ENCODE assay signal across 8 cellular contexts in the genomic region with DNA sequence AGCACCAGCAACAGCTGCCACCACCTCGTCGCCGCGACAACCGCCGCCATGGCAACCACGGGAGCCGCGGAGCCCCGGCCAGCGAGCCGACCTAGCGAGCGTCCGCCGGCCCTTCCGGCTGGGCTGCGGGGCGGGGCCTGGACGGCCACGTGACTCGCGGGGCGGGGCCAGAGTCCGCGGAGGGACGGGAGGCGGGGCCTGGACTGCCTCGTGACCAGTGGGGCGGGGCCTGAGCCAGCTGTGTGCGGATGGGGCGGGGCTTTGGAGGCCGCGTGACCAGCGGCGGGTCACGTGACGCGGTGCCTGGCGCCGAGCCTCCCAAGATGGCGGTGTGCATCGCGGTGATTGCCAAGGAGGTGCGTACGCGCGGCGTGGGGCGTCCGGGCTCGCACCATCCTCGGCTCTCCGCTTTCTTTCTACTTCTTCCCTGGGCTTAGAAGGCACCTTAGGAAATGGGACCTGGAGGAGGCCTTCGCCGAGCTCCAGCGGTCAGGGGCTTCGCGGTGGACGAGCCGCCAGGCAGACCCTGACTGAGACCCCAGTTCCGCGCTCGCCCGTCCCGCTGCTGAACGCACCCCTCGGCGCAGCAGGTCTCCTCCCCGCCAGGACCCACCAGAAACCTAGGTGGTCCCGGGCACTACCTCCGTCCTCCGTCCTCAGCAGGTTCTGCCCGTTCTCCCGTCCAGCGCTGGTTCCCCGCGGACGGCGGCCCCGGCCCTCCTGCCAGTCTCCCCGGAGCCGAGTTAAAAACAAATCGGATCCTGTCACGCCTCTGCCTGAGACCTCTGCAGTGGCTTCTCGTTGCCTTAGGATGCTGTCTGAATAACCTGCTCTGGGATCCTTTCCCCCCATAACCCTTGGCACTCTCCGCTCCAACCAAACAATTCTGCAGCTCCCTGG. TPM values are rescaled to one million over a fixed set of nuclear protein-coding genes. Genes with fewer than 3 reads are reported as not detected.
A peak's percentile ranks its signal among the peaks of the same experiment; 100 is the strongest.
DNase-seq lines count a peak whose midpoint lies in the region; ATAC-seq and TF ChIP-seq lines count a peak whose summit lies in the region.

Gene GALNS (minus strand): TSS at position 120 of the 900 bp plus-strand sequence. CDS start 70 bp downstream, at position 50.
A gene with protein sequence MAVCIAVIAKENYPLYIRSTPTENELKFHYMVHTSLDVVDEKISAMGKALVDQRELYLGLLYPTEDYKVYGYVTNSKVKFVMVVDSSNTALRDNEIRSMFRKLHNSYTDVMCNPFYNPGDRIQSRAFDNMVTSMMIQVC (plus strand): TSS at position 300 of the 900 bp plus-strand sequence. CDS start 24 bp downstream, at position 324.

- peaks cover 10% of the 10 kb centered on the region for H3K36me3 Mint-ChIP-seq in nephron (ENCODE audit: low read depth)

- H3K27ac Mint-ChIP-seq in nephron = peak within 1 kb of the TSS; percentile 56 to 80 (median 70)

- H3K4me3 ChIP-seq in H7 (ENCODE audit: insufficient read depth, low read depth, low read length) (peak within 1 kb of the TSS; percentile 88), MG63 (peak within 1 kb of the TSS; percentile 86), fibroblast of pulmonary artery (replicated peaks; ENCODE audit: low read depth, low read length) (peak within 1 kb of the TSS; percentile 99)

- H3K9me3 ChIP-seq in MG63 = no peaks in the 10 kb centered on the region

- DNase-seq in ELF-1 (ENCODE audit: low read depth, low spot score) (peak; percentile 96), H7 (peak; percentile 100), MG63 (peak; percentile 84), SHP77 (lab: John Stamatoyannopoulos, UW) (peak; percentile 89 to 97), fibroblast of pulmonary artery (ENCODE audit: low read depth) (peak; percentile 97)
- peak; percentile 97 for DNase-seq in activated effector memory CD4-positive, alpha-beta T cell treated with Interleukin-2 at 50 U/mL for 16 hours
- peak; percentile 100 for DNase-seq in stimulated activated naive CD8-positive, alpha-beta T cell treated with anti-CD3 and anti-CD28 coated beads, Interleukin-15, Interleukin-2, amounts not matched to agents 100 U/mL and 50 U/mL, for 24 hours

- H3K4me3 Mint-ChIP-seq in nephron = peak within 1 kb of the TSS; percentile 95 to 97 (median 97)

- H3K27me3 ChIP-seq in H7 (ENCODE audit: control insufficient read depth, insufficient read depth, low read length) = no peaks in the 10 kb centered on the region
- no peaks in the 10 kb centered on the region for H3K27me3 ChIP-seq in MG63

- peaks cover 12% of the 10 kb centered on the region for H3K36me3 ChIP-seq in H7 (replicated peaks; ENCODE audit: control insufficient read depth, insufficient read depth, low read length)
- no peaks in the 10 kb centered on the region for H3K36me3 ChIP-seq in MG63

- H3K9me3 Mint-ChIP-seq in nephron = no peaks in the 10 kb centered on the region

- ATAC-seq in stimulated activated naive CD8-positive, alpha-beta T cell treated with anti-CD3 and anti-CD28 coated beads, Interleukin-15, Interleukin-2, amounts not matched to agents 100 U/mL and 50 U/mL, for 24 hours = peak; percentile 86

- no peaks in the 10 kb centered on the region for H3K27me3 Mint-ChIP-seq in nephron (ENCODE audit: low read depth)

- no peak for TF ChIP-seq CTCF in fibroblast of pulmonary artery (IDR thresholded peaks at IDR 0.05; ENCODE audit: low read length, missing control alignments)
- no peak for TF ChIP-seq CTCF in nephron (IDR thresholded peaks at IDR 0.05; ENCODE audit: unreplicated experiment in 3 of 3)

- H3K4me1 Mint-ChIP-seq in nephron = peaks cover 14% of the 10 kb centered on the region

RNA-seq across cellular contexts. Expression of gene GALNS, which starts in this region (rescaled TPM):
- total RNA-seq in H7 (2014; rRNA removed; shearing (Covaris generic)) = 6.7 and 17.1 TPM in 2 replicates
- total RNA-seq in MG63 (2014; rRNA removed; shearing (Covaris generic); ENCODE audit: low replicate concordance) = 8.8 and 11.3 TPM in 2 replicates

RNA-seq across cellular contexts. Expression of the second gene that starts in this region (rescaled TPM):
- total RNA-seq in H7 (2014; rRNA removed; shearing (Covaris generic)) = 56.2 and 56.6 TPM in 2 replicates
- 34.4 and 35.6 TPM in 2 replicates for total RNA-seq in MG63 (2014; rRNA removed; shearing (Covaris generic); ENCODE audit: low replicate concordance)

Comparison
In these comparisons a context has a peak if more than half of its experiments do, and no peak if none do; other contexts are left out.
1. Peak in every context shown above with its lines: DNase-seq, ATAC-seq and H3K4me3 ChIP-seq.